Comparison of ENCODE assay signal across 23 cellular contexts in genomic region chr9:79189511-79189924, GRCh38.
DNase-seq lines count a peak whose midpoint lies in the region; ATAC-seq and TF ChIP-seq lines count a peak whose summit lies in the region.
"Had no signal": no experiment of that assay in that cellular context is flagged by ENCODE, and none has a peak within 500 bp of the region (broad histone marks: within the 10 kb centered on the region; RNA-seq: fewer than 3 reads in every experiment).

No MANE protein-coding gene starts in this region.

- dilution Hi-C loops in mammary epithelial cell (cut with HindIII; ENCODE audit: low sequenced_read_pairs), result no loop called here

- H3K4me1 Mint-ChIP-seq in MCF 10A (ENCODE audit: insufficient read depth, unreplicated experiment), result peaks cover 10% of the 10 kb centered on the region
- no peaks in the 10 kb centered on the region for H3K4me1 Mint-ChIP-seq in activated T-cell treated with anti-CD3 and anti-CD28 coated beads, Interleukin-2, amount 50 U/mL, for 24 hours (ENCODE audit: low read depth)
- H3K4me1 Mint-ChIP-seq: activated CD4-positive, alpha-beta memory T cell treated with anti-CD3 and anti-CD28 coated beads, Interleukin-2, amount 10 ng/mL, durations not matched to agents 7 days and 5 days; CD4-positive, alpha-beta memory T cell; naive thymus-derived CD8-positive, alpha-beta T cell had no signal

- WGBS in mammary epithelial cell (ENCODE audit: low coverage, missing lambda C conversion rate), result 6% methylated on average over 3 of the region's 3 CpGs
- 34% methylated on average over 3 of the region's 3 CpGs for WGBS in hepatocyte (ENCODE audit: low lambda C conversion rate, missing lambda C conversion rate)

- no peak overlapping the region for H3K27ac Mint-ChIP-seq in MCF 10A (ENCODE audit: low read depth, unreplicated experiment)
- no peak overlapping the region for H3K27ac Mint-ChIP-seq in activated T-cell treated with anti-CD3 and anti-CD28 coated beads, Interleukin-2, amount 50 U/mL, for 24 hours
- H3K27ac Mint-ChIP-seq: activated CD4-positive, alpha-beta memory T cell treated with anti-CD3 and anti-CD28 coated beads, Interleukin-2, amount 10 ng/mL, durations not matched to agents 7 days and 5 days; CD4-positive, alpha-beta memory T cell; effector memory CD8-positive, alpha-beta T cell; naive thymus-derived CD8-positive, alpha-beta T cell; progenitor cell of endocrine pancreas; type B pancreatic cell had no signal

- H3K9me3 ChIP-seq in mammary epithelial cell (replicated peaks; ENCODE audit: insufficient read depth, low read length), result no peaks in the 10 kb centered on the region
- H3K9me3 ChIP-seq in hepatocyte (ENCODE audit: low read depth), result no peaks in the 10 kb centered on the region

- no peak overlapping the region for H3K9ac ChIP-seq in mammary epithelial cell (ENCODE audit: insufficient read depth, low read length)

- no peaks in the 10 kb centered on the region for H3K9me2 ChIP-seq in hepatocyte (replicated peaks; ENCODE audit: insufficient read depth)

- no TSS peak for BruUV-seq in mammary epithelial cell (replicated peaks; lab: Mats Ljungman, UMichigan)
- BruUV-seq in MCF 10A (replicated peaks; lab: Mats Ljungman, UMichigan), result no TSS peak

- no peak overlapping the region for H3K4me3 Mint-ChIP-seq in MCF 10A (ENCODE audit: unreplicated experiment)
- no peak overlapping the region for H3K4me3 Mint-ChIP-seq in activated T-cell treated with anti-CD3 and anti-CD28 coated beads, Interleukin-2, amount 50 U/mL, for 24 hours
- H3K4me3 Mint-ChIP-seq: activated CD4-positive, alpha-beta memory T cell treated with anti-CD3 and anti-CD28 coated beads, Interleukin-2, amount 10 ng/mL, durations not matched to agents 7 days and 5 days; CD4-positive, alpha-beta memory T cell; effector memory CD8-positive, alpha-beta T cell; naive thymus-derived CD8-positive, alpha-beta T cell; type B pancreatic cell had no signal

- H3K27ac ChIP-seq in mammary epithelial cell (ENCODE audit: insufficient read depth, low read depth, low read length) (no peak overlapping the region), hepatocyte (no peak overlapping the region)
- H3K27ac ChIP-seq: 22Rv1, SK-N-MC had no signal

- H3K4me1 ChIP-seq in mammary epithelial cell (ENCODE audit: insufficient read depth, low read length) (no peaks in the 10 kb centered on the region), hepatocyte (ENCODE audit: insufficient read depth) (peaks cover 9% of the 10 kb centered on the region)

- H3K4me2 ChIP-seq in mammary epithelial cell (ENCODE audit: insufficient read depth, low read depth, low read length), result no peak overlapping the region
- H3K4me2 ChIP-seq in hepatocyte, result no peak overlapping the region

- no peak for ATAC-seq in GM18870 (IDR thresholded peaks at IDR 0.05; ENCODE audit: unreplicated experiment)
- ATAC-seq: effector memory CD8-positive, alpha-beta T cell; HepG2; naive thymus-derived CD8-positive, alpha-beta T cell had no signal

- peaks cover 7% of the 10 kb centered on the region for H3K9me3 Mint-ChIP-seq in MCF 10A (ENCODE audit: unreplicated experiment)
- no peaks in the 10 kb centered on the region for H3K9me3 Mint-ChIP-seq in activated T-cell treated with anti-CD3 and anti-CD28 coated beads, Interleukin-2, amount 50 U/mL, for 24 hours
- H3K9me3 Mint-ChIP-seq: activated CD4-positive, alpha-beta memory T cell treated with anti-CD3 and anti-CD28 coated beads, Interleukin-2, amount 10 ng/mL, durations not matched to agents 7 days and 5 days had no signal

- no peaks in the 10 kb centered on the region for H3K27me3 Mint-ChIP-seq in MCF 10A (ENCODE audit: insufficient read depth, unreplicated experiment)
- no peaks in the 10 kb centered on the region for H3K27me3 Mint-ChIP-seq in activated T-cell treated with anti-CD3 and anti-CD28 coated beads, Interleukin-2, amount 50 U/mL, for 24 hours
- H3K27me3 Mint-ChIP-seq: activated CD4-positive, alpha-beta memory T cell treated with anti-CD3 and anti-CD28 coated beads, Interleukin-2, amount 10 ng/mL, durations not matched to agents 7 days and 5 days; CD4-positive, alpha-beta memory T cell; effector memory CD8-positive, alpha-beta T cell had no signal

- in situ Hi-C loops in mammary epithelial cell (cut with MboI; ENCODE audit: low sequenced_read_pairs in 2 of 2), result no loop called here

- POLR2A ChIA-PET in MCF 10A (lab: Yijun Ruan, JAX), result interaction anchor here (1.1 to 1.8 kb wide), 3 partner anchors 12 to 24 kb away, joined by 3 to 5 read pairs (median 3); no protein-coding TSS in a partner anchor

- H3K36me3 Mint-ChIP-seq in MCF 10A (ENCODE audit: insufficient read depth, unreplicated experiment), result no peaks in the 10 kb centered on the region
- H3K36me3 Mint-ChIP-seq in activated T-cell treated with anti-CD3 and anti-CD28 coated beads, Interleukin-2, amount 50 U/mL, for 24 hours (ENCODE audit: low read depth), result no peaks in the 10 kb centered on the region
- H3K36me3 Mint-ChIP-seq: CD4-positive, alpha-beta memory T cell; naive thymus-derived CD8-positive, alpha-beta T cell had no signal

- H4K20me1 ChIP-seq in mammary epithelial cell (ENCODE audit: insufficient read depth, low read length), result no peaks in the 10 kb centered on the region
- H4K20me1 ChIP-seq in hepatocyte (ENCODE audit: insufficient read depth, poor library complexity, severe bottlenecking), result no peaks in the 10 kb centered on the region

- H2AFZ ChIP-seq in mammary epithelial cell (ENCODE audit: low read depth, low read length), result no peak overlapping the region
- no peak overlapping the region for H2AFZ ChIP-seq in hepatocyte

- no peak for TF ChIP-seq CTCF in mammary epithelial cell (conservative IDR thresholded peaks at IDR 0.05 in 1 of 2, IDR thresholded peaks at IDR 0.05 in 1 of 2; ENCODE audit: extremely low read depth in 1 of 2, insufficient read depth in 1 of 2, low read depth in 1 of 2, low read length in 2 of 2)
- no peak for TF ChIP-seq CTCF in MCF 10A (IDR thresholded peaks at IDR 0.05; ENCODE audit: unreplicated experiment)
- TF ChIP-seq CTCF in fibroblast of villous mesenchyme (IDR thresholded peaks at IDR 0.05; ENCODE audit: insufficient read depth, low read depth, low read length), result no peak
- TF ChIP-seq CTCF in hepatocyte (IDR thresholded peaks at IDR 0.05; ENCODE audit: poor library complexity), result no peak

- no peak overlapping the region for H3K4me3 ChIP-seq in mammary epithelial cell (replicated peaks in 1 of 3; ENCODE audit: insufficient read depth in 1 of 3, low read depth in 2 of 3, low read length in 3 of 3)
- no peak overlapping the region for H3K4me3 ChIP-seq in fibroblast of villous mesenchyme (ENCODE audit: low read depth, low read length)
- H3K4me3 ChIP-seq in hepatocyte, result no peak overlapping the region
- H3K4me3 ChIP-seq: lung, SK-N-MC had no signal

- intact Hi-C loops in mammary epithelial cell (cut with micrococcal nuclease), result no loop called here
- intact Hi-C loops in MCF 10A (cut with micrococcal nuclease), result no loop called here

- DNase-seq in mammary epithelial cell (peak; percentile 18), MCF 10A (ENCODE audit: unreplicated experiment) (no peak), RPMI7951 (ENCODE audit: low read depth) (peak; percentile 81), fibroblast of villous mesenchyme (ENCODE audit: low read depth) (peak; percentile 80), NCI-H2081 (lab: John Stamatoyannopoulos, UW) (no peak), hepatocyte (ENCODE audit: low spot score) (no peak)
- no peak for DNase-seq in activated T-cell treated with anti-CD3 and anti-CD28 coated beads, Interleukin-2, amount 50 U/mL, for 24 hours
- DNase-seq: activated CD4-positive, alpha-beta memory T cell treated with anti-CD3 and anti-CD28 coated beads, Interleukin-2, amount 10 ng/mL, durations not matched to agents 7 days and 5 days; CD4-positive, alpha-beta memory T cell; effector memory CD8-positive, alpha-beta T cell; H7; naive thymus-derived CD8-positive, alpha-beta T cell; NCI-H1930; NCI-H69; OCI-M1; stimulated activated naive CD4-positive, alpha-beta T cell had no signal

- H3K27me3 ChIP-seq in mammary epithelial cell (ENCODE audit: insufficient read depth, low read length) (no peaks in the 10 kb centered on the region), hepatocyte (no peaks in the 10 kb centered on the region)

- no peaks in the 10 kb centered on the region for H3K79me2 ChIP-seq in mammary epithelial cell (ENCODE audit: insufficient read depth, low read length)
- H3K79me2 ChIP-seq in hepatocyte, result no peaks in the 10 kb centered on the region

- CTCF ChIA-PET in mammary epithelial cell (lab: Charles Lee; ENCODE audit: low non-redundant PET), result no interaction called here
- CTCF ChIA-PET in MCF 10A (lab: Yijun Ruan, JAX), result interaction anchor here (0.6 kb wide), 2 partner anchors 38 to 184 kb away, joined by 3 read pairs; no protein-coding TSS in a partner anchor

- H3K36me3 ChIP-seq in mammary epithelial cell (ENCODE audit: insufficient read depth, low read length) (no peaks in the 10 kb centered on the region), hepatocyte (replicated peaks; ENCODE audit: insufficient read depth, low read depth) (no peaks in the 10 kb centered on the region)

Comparison
In these comparisons a context has a peak if more than half of its experiments do, and no peak if none do; other contexts are left out.
1. DNase-seq: peak in mammary epithelial cell (single experiment), RPMI7951 (single experiment) and fibroblast of villous mesenchyme (single experiment); none in MCF 10A (single experiment), NCI-H2081 (0 of 2), activated T-cell treated with anti-CD3 and anti-CD28 coated beads, Interleukin-2, amount 50 U/mL, for 24 hours (single experiment) and hepatocyte (single experiment).